ENCODE assay signal across 8 cellular contexts in the genomic region with DNA sequence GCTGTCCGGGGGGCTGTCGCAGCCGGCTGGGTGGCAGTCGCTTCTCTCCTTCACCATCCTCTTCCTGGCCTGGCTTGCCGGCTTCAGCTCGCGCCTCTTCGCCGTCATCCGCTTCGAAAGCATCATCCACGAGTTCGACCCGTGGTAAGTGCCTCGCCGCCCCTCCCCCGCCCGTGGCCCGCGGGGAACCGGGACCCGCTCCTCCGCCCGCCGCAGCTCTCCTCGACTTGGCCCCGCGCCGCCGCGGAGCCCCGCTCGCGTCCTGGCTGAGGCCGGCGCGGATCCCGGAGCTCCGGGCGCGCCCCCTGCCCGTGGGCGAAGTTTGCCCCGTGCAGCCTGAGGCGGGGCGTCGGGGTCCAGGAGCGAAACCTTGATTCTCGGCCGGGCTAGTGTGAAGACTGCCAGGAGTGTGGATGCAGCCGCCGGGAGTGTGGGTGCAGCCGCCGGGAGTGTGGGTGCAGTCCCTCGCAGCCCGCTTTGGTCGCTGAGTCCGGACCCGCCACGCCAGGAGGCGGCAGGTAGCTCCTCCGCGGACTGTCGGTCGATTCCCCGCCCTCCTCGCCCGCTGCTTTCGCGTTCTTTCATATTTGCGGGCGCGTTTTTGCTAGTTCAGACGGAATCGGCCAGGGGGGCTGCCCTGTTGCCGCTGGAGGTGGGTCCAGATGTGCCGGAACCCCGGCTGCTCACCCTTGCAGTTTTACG. TPM values are rescaled to one million over a fixed set of nuclear protein-coding genes. Genes with fewer than 3 reads are reported as not detected.
A peak's percentile ranks its signal among the peaks of the same experiment; 100 is the strongest.
DNase-seq lines count a peak whose midpoint lies in the region; ATAC-seq and TF ChIP-seq lines count a peak whose summit lies in the region.

No MANE protein-coding gene starts in this region.

- H3K27ac ChIP-seq in osteoblast (ENCODE audit: low read depth, low read length) (peak overlapping the region; percentile 58), transverse colon (peak overlapping the region; percentile 95 to 100 (median 98))

- ATAC-seq in GM18499 (IDR thresholded peaks at IDR 0.05; ENCODE audit: insufficient read depth, unreplicated experiment) (peak; percentile 2), HG02763 (IDR thresholded peaks at IDR 0.05; ENCODE audit: unreplicated experiment) (peak; percentile 1), GM18520 (IDR thresholded peaks at IDR 0.05; ENCODE audit: unreplicated experiment) (no peak)

- H3K4me1 ChIP-seq in osteoblast (ENCODE audit: insufficient read depth, low read length) (peaks cover 20% of the 10 kb centered on the region), transverse colon (peaks cover 18 to 52% (median 48%) of the 10 kb centered on the region in 4 donors)

- intact Hi-C loops in transverse colon (cut with DNase I; ENCODE audit: low total_unique reads) = no loop called here

- H4K20me1 ChIP-seq in osteoblast (ENCODE audit: insufficient read depth, low read length) = peaks cover 34% of the 10 kb centered on the region

- H2AFZ ChIP-seq in osteoblast (ENCODE audit: low read length) = peak overlapping the region; percentile 73

- TF ChIP-seq CTCF in osteoblast (IDR thresholded peaks at IDR 0.05; ENCODE audit: extremely low read depth, low read depth, low read length) (no peak), transverse colon (IDR thresholded peaks at IDR 0.05) (no peak)

- H3K9me3 ChIP-seq in osteoblast (ENCODE audit: low read depth, low read length) = no peaks in the 10 kb centered on the region
- no peaks in the 10 kb centered on the region for H3K9me3 ChIP-seq in transverse colon

- no peak for TF ChIP-seq POLR2A in transverse colon (IDR thresholded peaks at IDR 0.05)

- peak overlapping the region; percentile 97 for H3K4me2 ChIP-seq in osteoblast (ENCODE audit: insufficient read depth, low read length)

- peak overlapping the region; percentile 89 for H3K4me3 ChIP-seq in osteoblast (ENCODE audit: insufficient read depth, low read length)
- peak overlapping the region; percentile 62 to 98 (median 86) for H3K4me3 ChIP-seq in transverse colon

- in situ Hi-C loops in transverse colon (cut with MboI; ENCODE audit: low pct_ligation_motif_present in 1 of 4, low pct_unique_long_range_greater_than_20kb in 1 of 4, low sequenced_read_pairs in 3 of 4) = no loop called here

- H3K79me2 ChIP-seq in osteoblast (ENCODE audit: insufficient read depth, low read length) = peaks cover 55% of the 10 kb centered on the region

- 0% methylated on average over 49 of the region's 79 CpGs; no CpG with 5 or more reads in 1 of the 2 donors for WGBS in transverse colon (ENCODE audit: low coverage in 1 of 2), 2 donors

- H3K36me3 ChIP-seq in osteoblast (ENCODE audit: insufficient read depth, low read length) (no peaks in the 10 kb centered on the region), transverse colon (no peaks in the 10 kb centered on the region)

- DNase-seq in OCI-M1 (lab: John Stamatoyannopoulos, UW) (peak; percentile 68), activated gamma-delta T cell treated with Interleukin-2 at 50 U/mL for 16 hours (peak; percentile 54), germinal center (ENCODE audit: low spot score) (peak; percentile 50), osteoblast (ENCODE audit: insufficient read length, low spot score, missing footprints) (peak; percentile 85), transverse colon (peak; percentile 66)

- H3K27me3 ChIP-seq in osteoblast (ENCODE audit: insufficient read depth, low read length) = peaks cover 12% of the 10 kb centered on the region
- no peaks in the 10 kb centered on the region for H3K27me3 ChIP-seq in transverse colon

- TF ChIP-seq EP300 in transverse colon (IDR thresholded peaks at IDR 0.05; ENCODE audit: low read depth) = no peak

RNA-seq across cellular contexts. Expression of gene STT3B, which starts 0.6 kb away (rescaled TPM):
- total RNA-seq in osteoblast (216 and 247 TPM in 2 replicates), transverse colon (100 to 1,000 TPM in 1 of 4 donors, 10 to 100 TPM in 3; 32.8 to 128 (median 60.9) TPM)
